ENCODE assay signal across 8 cellular contexts in the genomic region with DNA sequence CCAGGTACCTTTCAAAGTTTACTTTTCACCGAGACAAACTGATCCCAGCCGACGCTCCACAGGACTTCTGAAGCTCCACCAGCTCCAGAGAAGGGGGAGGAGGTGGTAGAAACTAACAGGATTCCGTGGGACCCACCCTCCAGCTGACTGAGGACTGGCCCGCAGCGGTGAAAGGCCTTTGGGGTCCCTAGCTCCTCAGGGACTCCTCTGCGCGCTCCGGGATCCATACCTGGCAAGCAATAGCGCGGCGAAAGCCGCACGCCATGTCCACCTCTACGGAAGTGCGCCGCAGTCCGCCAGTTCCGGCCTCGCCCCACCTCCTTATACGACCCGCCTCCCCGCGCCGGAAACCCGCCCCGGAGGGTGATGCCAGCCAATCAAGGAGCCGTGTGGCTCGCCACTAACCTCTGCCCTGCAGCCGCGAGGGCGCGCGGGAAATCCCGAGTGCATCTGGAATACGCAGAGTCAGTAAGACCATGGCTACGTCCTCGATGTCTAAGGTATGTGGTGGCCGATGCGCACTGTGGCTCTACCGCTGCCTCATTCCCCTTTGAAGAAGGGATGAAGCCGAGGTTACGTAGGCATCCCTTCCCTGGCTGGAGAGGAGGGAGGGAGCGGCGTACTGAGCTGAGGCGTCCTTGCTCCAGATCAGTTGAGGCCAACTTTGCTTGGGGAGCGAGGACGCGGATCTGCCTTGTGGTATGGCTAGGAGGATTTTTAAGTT. TPM values are rescaled to one million over a fixed set of nuclear protein-coding genes. Genes with fewer than 3 reads are reported as not detected.
DNase-seq lines count a peak whose midpoint lies in the region; ATAC-seq and TF ChIP-seq lines count a peak whose summit lies in the region.

A gene (plus strand): TSS at position 443 of the 724 bp plus-strand sequence. CDS start 34 bp downstream, at position 477.
A gene with protein sequence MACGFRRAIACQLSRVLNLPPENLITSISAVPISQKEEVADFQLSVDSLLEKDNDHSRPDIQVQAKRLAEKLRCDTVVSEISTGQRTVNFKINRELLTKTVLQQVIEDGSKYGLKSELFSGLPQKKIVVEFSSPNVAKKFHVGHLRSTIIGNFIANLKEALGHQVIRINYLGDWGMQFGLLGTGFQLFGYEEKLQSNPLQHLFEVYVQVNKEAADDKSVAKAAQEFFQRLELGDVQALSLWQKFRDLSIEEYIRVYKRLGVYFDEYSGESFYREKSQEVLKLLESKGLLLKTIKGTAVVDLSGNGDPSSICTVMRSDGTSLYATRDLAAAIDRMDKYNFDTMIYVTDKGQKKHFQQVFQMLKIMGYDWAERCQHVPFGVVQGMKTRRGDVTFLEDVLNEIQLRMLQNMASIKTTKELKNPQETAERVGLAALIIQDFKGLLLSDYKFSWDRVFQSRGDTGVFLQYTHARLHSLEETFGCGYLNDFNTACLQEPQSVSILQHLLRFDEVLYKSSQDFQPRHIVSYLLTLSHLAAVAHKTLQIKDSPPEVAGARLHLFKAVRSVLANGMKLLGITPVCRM (minus strand): TSS at position 295 of the 724 bp plus-strand sequence. CDS start 30 bp downstream, at position 265.

- H3K27ac Mint-ChIP-seq in activated CD4-positive, alpha-beta T cell treated with anti-CD3 and anti-CD28 coated beads for 36 hours: peak within 1 kb of the TSS; percentile 94

- H3K4me1 Mint-ChIP-seq in activated CD4-positive, alpha-beta T cell treated with anti-CD3 and anti-CD28 coated beads for 36 hours: peaks cover 52% of the 10 kb centered on the region

- H3K4me3 Mint-ChIP-seq in activated CD4-positive, alpha-beta T cell treated with anti-CD3 and anti-CD28 coated beads for 36 hours: peak within 1 kb of the TSS; percentile 86

- intact Hi-C loops in activated CD4-positive, alpha-beta T cell treated with anti-CD3 and anti-CD28 coated beads for 36 hours (cut with DNase I, micrococcal nuclease): loop anchor here (1.0 to 5.0 kb wide), 11 partner anchors 112 to 1948 kb away; a partner anchor contains a TSS

- peaks cover 23% of the 10 kb centered on the region for H3K36me3 Mint-ChIP-seq in activated CD4-positive, alpha-beta T cell treated with anti-CD3 and anti-CD28 coated beads for 36 hours (ENCODE audit: low read depth)

- H3K4me3 ChIP-seq in choroid plexus epithelial cell (ENCODE audit: low read depth, low read length): peak within 1 kb of the TSS; percentile 95

- H3K27me3 Mint-ChIP-seq in activated CD4-positive, alpha-beta T cell treated with anti-CD3 and anti-CD28 coated beads for 36 hours: no peaks in the 10 kb centered on the region

- POLR2A ChIA-PET in activated CD4-positive, alpha-beta T cell treated with anti-CD3 and anti-CD28 coated beads for 36 hours (lab: Charles Lee): interaction anchor here (0.5 to 0.6 kb wide), 2 partner anchors 20 to 83 kb away, joined by 3 to 4 read pairs; no protein-coding TSS in a partner anchor

- H3K9me3 Mint-ChIP-seq in activated CD4-positive, alpha-beta T cell treated with anti-CD3 and anti-CD28 coated beads for 36 hours (ENCODE audit: low read depth): no peaks in the 10 kb centered on the region

- TF ChIP-seq CTCF in choroid plexus epithelial cell (conservative IDR thresholded peaks at IDR 0.05; ENCODE audit: low read depth, low read length): no peak

- ATAC-seq in HG03442 (IDR thresholded peaks at IDR 0.05; ENCODE audit: unreplicated experiment): peak; percentile 100
- ATAC-seq in activated CD4-positive, alpha-beta T cell treated with anti-CD3 and anti-CD28 coated beads for 36 hours: peak; percentile 100

- CTCF ChIA-PET in activated CD4-positive, alpha-beta T cell treated with anti-CD3 and anti-CD28 coated beads for 36 hours (lab: Charles Lee): interaction anchor here (1.5 kb wide), 2 partner anchors 59 to 181 kb away, joined by 3 to 4 read pairs; no protein-coding TSS in a partner anchor

- peak; percentile 98 for DNase-seq in Ammon's horn (ENCODE audit: low spot score)
- DNase-seq in GM19238 (ENCODE audit: insufficient read length, low spot score): peak; percentile 93
- DNase-seq in NCI-H524 (lab: John Stamatoyannopoulos, UW): peak; percentile 86 to 94
- peak; percentile 98 for DNase-seq in activated CD4-positive, alpha-beta T cell treated with anti-CD3 and anti-CD28 coated beads for 36 hours
- DNase-seq in choroid plexus epithelial cell (ENCODE audit: low read depth): peak; percentile 96
- DNase-seq in kidney glomerular epithelial cell (lab: John Stamatoyannopoulos, UW): peak; percentile 85
- peak; percentile 85 to 93 (median 90) for DNase-seq in stimulated activated CD4-positive, alpha-beta T cell treated with anti-CD3 and anti-CD28 coated beads, Interleukin-1b, Interleukin-23, amount 100 ng/mL, for 24 hours (ENCODE audit: low read depth in 4 of 4, low spot score in 1 of 4)

RNA-seq across cellular contexts. Expression of the first gene that starts in this region (rescaled TPM):
- total RNA-seq in activated CD4-positive, alpha-beta T cell treated with anti-CD3 and anti-CD28 coated beads for 36 hours: 10 to 100 TPM; 38.8 to 42.6 TPM

RNA-seq across cellular contexts. Expression of the second gene that starts in this region (rescaled TPM):
- total RNA-seq in activated CD4-positive, alpha-beta T cell treated with anti-CD3 and anti-CD28 coated beads for 36 hours: 10 to 100 TPM; 20.8 to 24.7 TPM

Comparison
In these comparisons a context has a peak if more than half of its experiments do, and no peak if none do; other contexts are left out.
1. Peak in every context shown above with its lines: DNase-seq, ATAC-seq and H3K4me3 ChIP-seq.